In genomic region chr12:121026274-121027045, GRCh38 we compare ENCODE assay signal across 13 cellular contexts. TPM values are rescaled to one million over a fixed set of nuclear protein-coding genes. Genes with fewer than 3 reads are reported as not detected.
A peak's percentile ranks its signal among the peaks of the same experiment; 100 is the strongest.
DNase-seq lines count a peak whose midpoint lies in the region; ATAC-seq, FAIRE-seq and TF ChIP-seq lines count a peak whose summit lies in the region.
"Had no signal": no experiment of that assay in that cellular context is flagged by ENCODE, and none has a peak within 500 bp of the region (broad histone marks: within the 10 kb centered on the region; RNA-seq: fewer than 3 reads in every experiment).

No MANE protein-coding gene starts in this region.

- H3K36me3 ChIP-seq in keratinocyte (ENCODE audit: control insufficient read depth in 2 of 2, extremely low read depth in 1 of 2, insufficient read depth in 2 of 2, low read length in 2 of 2): no peaks in the 10 kb centered on the region
- H3K36me3 ChIP-seq: thoracic aorta had no signal

- H3K27ac ChIP-seq in 22Rv1 (no peak overlapping the region; the same call in 1 of the 2 replicates), keratinocyte (ENCODE audit: control insufficient read depth, insufficient read depth, low read length) (no peak overlapping the region)
- H3K27ac ChIP-seq: C4-2B, thoracic aorta had no signal

- DNase-seq in keratinocyte (ENCODE audit: low read depth, low spot score) (no peak), RCC 7860 (ENCODE audit: low spot score) (no peak), KG1 (lab: John Stamatoyannopoulos, UW) (no peak), medulla oblongata (ENCODE audit: extremely low spot score) (no peak), COLO668 (lab: John Stamatoyannopoulos, UW; ENCODE audit: unreplicated experiment) (no peak)
- DNase-seq: amniotic stem cell, heart right ventricle, NCI-H1105 treated with DMSO at 0.1 percent for 48 hours had no signal

- H4K20me1 ChIP-seq in keratinocyte (ENCODE audit: control insufficient read depth, extremely low read depth, insufficient read depth, low read length): no peaks in the 10 kb centered on the region

- H2AFZ ChIP-seq in keratinocyte (ENCODE audit: control insufficient read depth, low read length): no peak overlapping the region

- no peak overlapping the region for H3K4me3 ChIP-seq in keratinocyte (ENCODE audit: control insufficient read depth in 2 of 3, extremely low read depth in 1 of 3, insufficient read depth in 2 of 3, low read depth in 1 of 3, low read length in 3 of 3)
- H3K4me3 ChIP-seq: heart right ventricle, thoracic aorta had no signal

- dilution Hi-C loops in keratinocyte (cut with MboI; ENCODE audit: extremely low pct_ligation_motif_present, low sequenced_read_pairs): no loop called here

- no peaks in the 10 kb centered on the region for H3K9me1 ChIP-seq in keratinocyte (ENCODE audit: control insufficient read depth, extremely low read depth, insufficient read depth, low read length)

- H3K79me2 ChIP-seq in keratinocyte (ENCODE audit: control insufficient read depth, insufficient read depth, low read length): no peaks in the 10 kb centered on the region

- peak; percentile 64 for ATAC-seq in SK-N-SH treated with all-trans-retinoic acid at 6 μM for 48 hours
- ATAC-seq: heart right ventricle had no signal

- H3K4me2 ChIP-seq in keratinocyte (ENCODE audit: control insufficient read depth, extremely low read depth, insufficient read depth, low read depth, low read length): no peak overlapping the region

- FAIRE-seq in keratinocyte (lab: Jason Lieb, UNC) (no peak), RCC 7860 (lab: Jason Lieb, UNC) (no peak)

- H3K9me3 ChIP-seq in keratinocyte (ENCODE audit: control insufficient read depth, low read depth, low read length): no peaks in the 10 kb centered on the region
- H3K9me3 ChIP-seq: heart right ventricle, thoracic aorta had no signal

- H3K27me3 ChIP-seq in keratinocyte (ENCODE audit: control insufficient read depth, extremely low read depth, insufficient read depth, low read length): no peaks in the 10 kb centered on the region

- TF ChIP-seq CTCF in 22Rv1 (IDR thresholded peaks at IDR 0.05) (peak; percentile 40), GM12873 (IDR thresholded peaks at IDR 0.05; ENCODE audit: insufficient read depth, low read depth, low read length, missing control alignments) (peak; percentile 15), keratinocyte (optimal IDR thresholded peaks at IDR 0.05 in 1 of 3, IDR thresholded peaks at IDR 0.05 in 1 of 3, conservative IDR thresholded peaks at IDR 0.05 in 1 of 3; ENCODE audit: extremely low read depth in 1 of 3, insufficient read depth in 2 of 3, low read length in 3 of 3) (peak in 2 of 3 experiments; percentile 11 to 12)

- H3K9ac ChIP-seq in keratinocyte (ENCODE audit: control insufficient read depth, extremely low read depth, insufficient read depth, low read length): no peak overlapping the region

- H3K4me1 ChIP-seq in keratinocyte (ENCODE audit: control insufficient read depth, extremely low read depth, insufficient read depth, low read length): no peaks in the 10 kb centered on the region
- H3K4me1 ChIP-seq: heart right ventricle had no signal

TF ChIP-seq in SK-N-SH treated with all-trans-retinoic acid at 6 μM for 48 hours, 23 proteins besides CTCF, POLR2A, EP300 and RAD21 (continues in another document):
- TF ChIP-seq ZNF70 (CRISPR knock-in tag; IDR thresholded peaks at IDR 0.05) (no peak), ZC3H10 (CRISPR knock-in tag; IDR thresholded peaks at IDR 0.05) (no peak), TCF4 (CRISPR knock-in tag; IDR thresholded peaks at IDR 0.05; ENCODE audit: borderline replicate concordance) (no peak), OSR1 (CRISPR knock-in tag; IDR thresholded peaks at IDR 0.05) (no peak), ZNF565 (CRISPR knock-in tag; conservative IDR thresholded peaks at IDR 0.05; ENCODE audit: low read depth) (no peak), TOX (CRISPR knock-in tag; IDR thresholded peaks at IDR 0.05; ENCODE audit: borderline replicate concordance) (no peak), PATZ1 (CRISPR knock-in tag; IDR thresholded peaks at IDR 0.05; ENCODE audit: borderline replicate concordance) (no peak), CSRNP3 (CRISPR knock-in tag; IDR thresholded peaks at IDR 0.05) (no peak)
- TF ChIP-seq, protein P1, sequence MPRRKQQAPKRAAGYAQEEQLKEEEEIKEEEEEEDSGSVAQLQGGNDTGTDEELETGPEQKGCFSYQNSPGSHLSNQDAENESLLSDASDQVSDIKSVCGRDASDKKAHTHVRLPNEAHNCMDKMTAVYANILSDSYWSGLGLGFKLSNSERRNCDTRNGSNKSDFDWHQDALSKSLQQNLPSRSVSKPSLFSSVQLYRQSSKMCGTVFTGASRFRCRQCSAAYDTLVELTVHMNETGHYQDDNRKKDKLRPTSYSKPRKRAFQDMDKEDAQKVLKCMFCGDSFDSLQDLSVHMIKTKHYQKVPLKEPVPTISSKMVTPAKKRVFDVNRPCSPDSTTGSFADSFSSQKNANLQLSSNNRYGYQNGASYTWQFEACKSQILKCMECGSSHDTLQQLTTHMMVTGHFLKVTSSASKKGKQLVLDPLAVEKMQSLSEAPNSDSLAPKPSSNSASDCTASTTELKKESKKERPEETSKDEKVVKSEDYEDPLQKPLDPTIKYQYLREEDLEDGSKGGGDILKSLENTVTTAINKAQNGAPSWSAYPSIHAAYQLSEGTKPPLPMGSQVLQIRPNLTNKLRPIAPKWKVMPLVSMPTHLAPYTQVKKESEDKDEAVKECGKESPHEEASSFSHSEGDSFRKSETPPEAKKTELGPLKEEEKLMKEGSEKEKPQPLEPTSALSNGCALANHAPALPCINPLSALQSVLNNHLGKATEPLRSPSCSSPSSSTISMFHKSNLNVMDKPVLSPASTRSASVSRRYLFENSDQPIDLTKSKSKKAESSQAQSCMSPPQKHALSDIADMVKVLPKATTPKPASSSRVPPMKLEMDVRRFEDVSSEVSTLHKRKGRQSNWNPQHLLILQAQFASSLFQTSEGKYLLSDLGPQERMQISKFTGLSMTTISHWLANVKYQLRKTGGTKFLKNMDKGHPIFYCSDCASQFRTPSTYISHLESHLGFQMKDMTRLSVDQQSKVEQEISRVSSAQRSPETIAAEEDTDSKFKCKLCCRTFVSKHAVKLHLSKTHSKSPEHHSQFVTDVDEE (CRISPR knock-in tag; IDR thresholded peaks at IDR 0.05): no peak

RNA-seq across cellular contexts. Expression of gene C12orf43, which starts 10.2 kb away (rescaled TPM):
- 12.3 to 16.9 TPM (median 12.8 TPM) in 3 replicates for polyA plus RNA-seq in keratinocyte
- polyA plus RNA-seq in keratinocyte (2011; ENCODE audit: low read depth): 6.0 TPM
- 12.1 and 16.4 TPM in 2 replicates for polyA plus RNA-seq in keratinocyte (2011; cell fraction: cytosol; rRNA removed)
- 15.4 and 15.7 TPM in 2 replicates for polyA plus RNA-seq in keratinocyte (2011; cell fraction: nucleus; rRNA removed)
- 5.7 and 16.5 TPM in 2 replicates for polyA plus RNA-seq in keratinocyte (2012; ENCODE audit: low replicate concordance)
- polyA minus RNA-seq in keratinocyte: 4.8 to 8.4 TPM (median 5.2 TPM) in 3 replicates
- polyA minus RNA-seq in keratinocyte (2011; cell fraction: cytosol; rRNA and poly(A)+ RNA removed): 5.4 TPM
- 3.8 and 5.7 TPM in 2 replicates for polyA minus RNA-seq in keratinocyte (2011; cell fraction: nucleus; rRNA and poly(A)+ RNA removed)

RNA-seq across cellular contexts. Expression of gene OASL, which starts 12.6 kb away (rescaled TPM):
- 3.6 to 6.2 TPM (median 4.5 TPM) in 3 replicates for polyA plus RNA-seq in keratinocyte
- polyA plus RNA-seq in keratinocyte (2011; ENCODE audit: low read depth): 7.1 TPM
- polyA plus RNA-seq in keratinocyte (2011; cell fraction: cytosol; rRNA removed): 2.0 and 2.4 TPM in 2 replicates
- polyA plus RNA-seq in keratinocyte (2011; cell fraction: nucleus; rRNA removed): 2.5 and 2.6 TPM in 2 replicates
- polyA plus RNA-seq in keratinocyte (2012; ENCODE audit: low replicate concordance): 5.6 and 24.2 TPM in 2 replicates
- 2.7 to 5.1 TPM (median 2.7 TPM) in 3 replicates for polyA minus RNA-seq in keratinocyte
- polyA minus RNA-seq in keratinocyte (2011; cell fraction: cytosol; rRNA and poly(A)+ RNA removed): 2.7 TPM
- 2.6 and 2.7 TPM in 2 replicates for polyA minus RNA-seq in keratinocyte (2011; cell fraction: nucleus; rRNA and poly(A)+ RNA removed)

RNA-seq across cellular contexts. Expression of gene HNF1A, which starts 48.1 kb away (rescaled TPM):
- polyA plus RNA-seq in keratinocyte: not detected in 3 replicates
- not detected for polyA plus RNA-seq in keratinocyte (2011; ENCODE audit: low read depth)
- polyA plus RNA-seq in keratinocyte (2011; cell fraction: cytosol; rRNA removed): not detected in 2 replicates
- not detected in 2 replicates for polyA plus RNA-seq in keratinocyte (2011; cell fraction: nucleus; rRNA removed)
- polyA plus RNA-seq in keratinocyte (2012; ENCODE audit: low replicate concordance): not detected in 2 replicates
- not detected in 3 replicates for polyA minus RNA-seq in keratinocyte
- not detected for polyA minus RNA-seq in keratinocyte (2011; cell fraction: cytosol; rRNA and poly(A)+ RNA removed)
- not detected in 2 replicates for polyA minus RNA-seq in keratinocyte (2011; cell fraction: nucleus; rRNA and poly(A)+ RNA removed)
